Comparison of ENCODE assay signal across 8 cellular contexts in genomic region chr10:59337254-59337653, GRCh38. TPM values are rescaled to one million over a fixed set of nuclear protein-coding genes. Genes with fewer than 3 reads are reported as not detected.
DNase-seq lines count a peak whose midpoint lies in the region; ATAC-seq and TF ChIP-seq lines count a peak whose summit lies in the region.

No MANE protein-coding gene starts in this region.

- H3K4me3 ChIP-seq in fibroblast of villous mesenchyme (ENCODE audit: low read depth, low read length) = no peak overlapping the region

- no peaks in the 10 kb centered on the region for H3K9me3 Mint-ChIP-seq in osteocyte (ENCODE audit: unreplicated experiment)
- peaks cover 5 to 11% of the 10 kb centered on the region in 2 donors for H3K9me3 Mint-ChIP-seq in effector memory CD8-positive, alpha-beta T cell

- H3K27me3 Mint-ChIP-seq in osteocyte (ENCODE audit: unreplicated experiment) = no peaks in the 10 kb centered on the region
- H3K27me3 Mint-ChIP-seq in effector memory CD8-positive, alpha-beta T cell = no peaks in the 10 kb centered on the region

- H3K27ac Mint-ChIP-seq in osteocyte (ENCODE audit: unreplicated experiment) = peak overlapping the region; percentile 84
- H3K27ac Mint-ChIP-seq in effector memory CD8-positive, alpha-beta T cell = no peak overlapping the region

- DNase-seq in SHP77 treated with DMSO at 0.1 percent for 48 hours (lab: John Stamatoyannopoulos, UW) (peak; percentile 45), fibroblast of villous mesenchyme (ENCODE audit: low read depth) (peak; percentile 5), osteocyte (ENCODE audit: extremely low spot score, unreplicated experiment) (no peak), A172 (ENCODE audit: low spot score) (no peak)
- no peak for DNase-seq in effector memory CD8-positive, alpha-beta T cell

- TF ChIP-seq CTCF in C4-2B (conservative IDR thresholded peaks at IDR 0.05) (no peak), fibroblast of villous mesenchyme (IDR thresholded peaks at IDR 0.05; ENCODE audit: insufficient read depth, low read depth, low read length) (no peak), osteocyte (IDR thresholded peaks at IDR 0.05) (no peak)

- no peak for ATAC-seq in HG02610 (IDR thresholded peaks at IDR 0.05; ENCODE audit: unreplicated experiment)
- ATAC-seq in HG03378 (IDR thresholded peaks at IDR 0.05; ENCODE audit: unreplicated experiment) = no peak
- no peak for ATAC-seq in effector memory CD8-positive, alpha-beta T cell (replicated peaks)

- peak overlapping the region; percentile 69 for H3K27ac ChIP-seq in C4-2B

- H3K4me1 Mint-ChIP-seq in osteocyte (ENCODE audit: unreplicated experiment) = peaks cover 21% of the 10 kb centered on the region
- no peaks in the 10 kb centered on the region for H3K4me1 Mint-ChIP-seq in effector memory CD8-positive, alpha-beta T cell (ENCODE audit: low read depth in 2 of 2)

- H3K36me3 Mint-ChIP-seq in osteocyte (ENCODE audit: unreplicated experiment) = no peaks in the 10 kb centered on the region
- H3K36me3 Mint-ChIP-seq in effector memory CD8-positive, alpha-beta T cell (ENCODE audit: insufficient read depth) = no peaks in the 10 kb centered on the region

- no peak overlapping the region for H3K4me3 Mint-ChIP-seq in osteocyte (ENCODE audit: unreplicated experiment)
- H3K4me3 Mint-ChIP-seq in effector memory CD8-positive, alpha-beta T cell = no peak overlapping the region

RNA-seq across cellular contexts. Expression of gene FAM13C, which starts 25.1 kb away (rescaled TPM):
- total RNA-seq in fibroblast of villous mesenchyme (0.43 and 2.3 TPM in 2 replicates), osteocyte (2.3 and 3.2 TPM in 2 replicates)
- total RNA-seq in A172 (2014; rRNA removed; shearing (Covaris generic)) = 0.22 TPM in 1 of 2 replicates, not detected in the other

Comparison
In these comparisons a context has a peak if more than half of its experiments do, and no peak if none do; other contexts are left out.
1. DNase-seq: peak in SHP77 treated with DMSO at 0.1 percent for 48 hours (single experiment) and fibroblast of villous mesenchyme (single experiment); none in osteocyte (single experiment), A172 (single experiment) and effector memory CD8-positive, alpha-beta T cell (0 of 3).